8 cellular contexts compared by ENCODE assay signal in genomic region chr11:66677599-66678375, GRCh38. TPM values are rescaled to one million over a fixed set of nuclear protein-coding genes. Genes with fewer than 3 reads are reported as not detected.
DNase-seq lines count a peak whose midpoint lies in the region; ATAC-seq and TF ChIP-seq lines count a peak whose summit lies in the region.

Gene RBM4B (minus strand): TSS chr11:66677887. CDS start chr11:66677079, 808 bp downstream.

- no peaks in the 10 kb centered on the region for H3K27me3 ChIP-seq in adipocyte (replicated peaks; ENCODE audit: control insufficient read depth, insufficient read depth, low read length)
- H3K27me3 ChIP-seq in trophoblast cell (ENCODE audit: insufficient read depth, low read length), result no peaks in the 10 kb centered on the region
- H3K27me3 ChIP-seq in transverse colon, result no peaks in the 10 kb centered on the region

- peak within 1 kb of the TSS; percentile 95 for H4K91ac ChIP-seq in trophoblast cell (ENCODE audit: low read depth, low read length)

- in situ Hi-C loops in GM13976 (cut with MboI; ENCODE audit: low sequenced_read_pairs, unreplicated experiment), result no loop called here
- in situ Hi-C loops in transverse colon (cut with MboI; ENCODE audit: low pct_ligation_motif_present in 1 of 4, low pct_unique_long_range_greater_than_20kb in 1 of 4, low sequenced_read_pairs in 3 of 4), result loop anchor here in 2 of 4 donors (10.0 kb wide), 2 partner anchors 93 to 103 kb away; no protein-coding TSS in a partner anchor

- peak within 1 kb of the TSS; percentile 91 for H3K9ac ChIP-seq in adipocyte (ENCODE audit: low read length)
- H3K9ac ChIP-seq in trophoblast cell (ENCODE audit: low read length), result peak within 1 kb of the TSS; percentile 94

- H3K4me1 Mint-ChIP-seq in T-cell, result peaks cover 43 to 44% (median 44%) of the 10 kb centered on the region in 3 donors

- H3K4ac ChIP-seq in trophoblast cell (ENCODE audit: low read depth, low read length), result peak within 1 kb of the TSS; percentile 77

- H4K12ac ChIP-seq in trophoblast cell (ENCODE audit: low read depth, low read length), result peak within 1 kb of the TSS; percentile 68

- H3K36me3 ChIP-seq in adipocyte (ENCODE audit: control insufficient read depth, insufficient read depth, low read length, severe bottlenecking), result peaks cover 13% of the 10 kb centered on the region
- H3K36me3 ChIP-seq in trophoblast cell (ENCODE audit: control insufficient read depth in 1 of 2, insufficient read depth in 2 of 2, low read length in 2 of 2), result peaks cover 0 to 2% of the 10 kb centered on the region in 2 experiments
- H3K36me3 ChIP-seq in transverse colon, result no peaks in the 10 kb centered on the region

- no peak within 1 kb of the TSS for H2BK12ac ChIP-seq in trophoblast cell (ENCODE audit: low read length)

- H4K8ac ChIP-seq in trophoblast cell (ENCODE audit: low read depth, low read length), result peak within 1 kb of the TSS; percentile 87

- peak within 1 kb of the TSS; percentile 87 for H3K4me2 ChIP-seq in trophoblast cell (ENCODE audit: low read length)

- no peak for TF ChIP-seq CTCF in GM13976 (IDR thresholded peaks at IDR 0.05; ENCODE audit: borderline replicate concordance, control extremely low read depth, extremely low read depth, insufficient read depth, missing control alignments)
- no peak for TF ChIP-seq CTCF in transverse colon (IDR thresholded peaks at IDR 0.05)

- no peaks in the 10 kb centered on the region for H3K9me3 Mint-ChIP-seq in T-cell

- peak; percentile 97 for DNase-seq in GM13976 (ENCODE audit: low spot score)
- DNase-seq in NCI-H146 (lab: John Stamatoyannopoulos, UW), result peak; percentile 96
- DNase-seq in T-cell, result peak; percentile 91 to 97 (median 94)
- DNase-seq in adipocyte (ENCODE audit: low read depth), result peak; percentile 99
- peak; percentile 98 for DNase-seq in cardiac septum (ENCODE audit: low spot score)
- DNase-seq in trophoblast cell, result peak; percentile 95 to 99
- DNase-seq in transverse colon, result peak; percentile 97

- H3K79me2 ChIP-seq in trophoblast cell (ENCODE audit: control insufficient read depth, insufficient read depth, low read length, poor library complexity), result peaks cover 5% of the 10 kb centered on the region

- H3K4me3 ChIP-seq in adipocyte (ENCODE audit: low read length) (peak within 1 kb of the TSS; percentile 81), trophoblast cell (ENCODE audit: low read depth, low read length) (peak within 1 kb of the TSS; percentile 82), transverse colon (peak within 1 kb of the TSS; percentile 53 to 78 (median 68))

- ATAC-seq in HG02870 (IDR thresholded peaks at IDR 0.05; ENCODE audit: unreplicated experiment), result peak; percentile 74
- peak; percentile 88 to 91 (median 89) for ATAC-seq in T-cell (replicated peaks in 1 of 4)

- H3K36me3 Mint-ChIP-seq in T-cell, result no peaks in the 10 kb centered on the region

- no peak within 1 kb of the TSS for H3K23ac ChIP-seq in trophoblast cell (ENCODE audit: low read length)

- TF ChIP-seq POLR2A in transverse colon (IDR thresholded peaks at IDR 0.05), result peak; percentile 77

- POLR2A ChIA-PET in T-cell (lab: Charles Lee), result interaction anchor here (0.5 to 2.6 kb wide), 13 partner anchors 18 to 441 kb away, joined by 3 to 26 read pairs (median 4); partner anchors contain the start of genes RBM4 (in 2 of the 2), KDM2A (in 1 of the 2), RBM14 (in 1 of the 2) and YIF1A (in 1 of the 2)

- no CpG with 5 or more reads among the region's 61 CpGs for WGBS in trophoblast cell (ENCODE audit: extremely low coverage, insufficient coverage, insufficient read length)
- WGBS in transverse colon (ENCODE audit: low coverage in 1 of 2), 2 donors, result 0 to 1% methylated on average over 3 to 29 of the region's 61 CpGs

- TF ChIP-seq EP300 in transverse colon (IDR thresholded peaks at IDR 0.05; ENCODE audit: low read depth), result no peak

- H2BK5ac ChIP-seq in trophoblast cell (ENCODE audit: low read depth, low read length, poor library complexity), result peak within 1 kb of the TSS; percentile 91

- no peaks in the 10 kb centered on the region for H3K9me3 ChIP-seq in adipocyte (ENCODE audit: control insufficient read depth, low read length)
- H3K9me3 ChIP-seq in trophoblast cell (ENCODE audit: insufficient read depth, low read depth, low read length), result no peaks in the 10 kb centered on the region
- H3K9me3 ChIP-seq in transverse colon, result no peaks in the 10 kb centered on the region

- peak within 1 kb of the TSS; percentile 86 for H2AK5ac ChIP-seq in trophoblast cell (ENCODE audit: low read length)

- peak within 1 kb of the TSS; percentile 90 to 96 (median 94) for H3K4me3 Mint-ChIP-seq in T-cell

- CTCF ChIA-PET in T-cell (lab: Charles Lee), result interaction anchor here (0.5 to 2.7 kb wide), 32 partner anchors 8 to 562 kb away, joined by 3 to 37 read pairs (median 6); partner anchors contain the start of genes CCDC87 (in 1 of the 2), CCS (in 1 of the 2), CTSF (in 1 of the 2) and DPP3 (in 1 of the 2)

- H3K18ac ChIP-seq in trophoblast cell (ENCODE audit: low read length), result peak within 1 kb of the TSS; percentile 70

- peak within 1 kb of the TSS; percentile 3 for H2BK120ac ChIP-seq in trophoblast cell (ENCODE audit: insufficient read depth, low read length, poor library complexity)

- intact Hi-C loops in cardiac septum (cut with DNase I) (loop anchor here (1.0 to 5.0 kb wide), 6 partner anchors 40 to 270 kb away; partner anchors contain the start of genes CCDC87, CCS, MRPL11 and RBM14), transverse colon (cut with DNase I; ENCODE audit: low total_unique reads) (loop anchor here (1.0 kb wide), 2 partner anchors 61 to 98 kb away; partner anchors contain the start of gene RBM14)

- H3K4me1 ChIP-seq in adipocyte (ENCODE audit: control insufficient read depth, insufficient read depth, low read length) (peaks cover 25% of the 10 kb centered on the region), trophoblast cell (ENCODE audit: control insufficient read depth in 1 of 2, insufficient read depth in 2 of 2, low read length in 2 of 2) (peaks cover 9% of the 10 kb centered on the region in 2 experiments), transverse colon (peaks cover 17 to 37% (median 24%) of the 10 kb centered on the region in 4 donors)

- H3K27ac ChIP-seq in trophoblast cell (ENCODE audit: low read depth, low read length) (peak within 1 kb of the TSS; percentile 90), transverse colon (peak within 1 kb of the TSS; percentile 90 to 99 (median 96))

- H3K79me1 ChIP-seq in trophoblast cell (ENCODE audit: low read length), result peaks cover 10% of the 10 kb centered on the region

- no peaks in the 10 kb centered on the region for H3K27me3 Mint-ChIP-seq in T-cell

- peak within 1 kb of the TSS; percentile 71 for H3K14ac ChIP-seq in trophoblast cell (ENCODE audit: low read length)

- peak within 1 kb of the TSS; percentile 98 for H3K27ac Mint-ChIP-seq in T-cell

- H2AFZ ChIP-seq in trophoblast cell (ENCODE audit: insufficient read depth, low read length, poor library complexity), result peak within 1 kb of the TSS; percentile 28

RNA-seq across cellular contexts. Expression of gene RBM4B, which starts in this region (rescaled TPM):
- 10 to 100 TPM in 4 of 5 donors, 1 to 10 TPM in 1; 9.1 to 26.2 (median 20.2) TPM for total RNA-seq in T-cell
- total RNA-seq in cardiac septum, result 11.1 TPM
- 23.6 and 23.8 TPM in 2 replicates for polyA plus RNA-seq in trophoblast cell (2013)
- total RNA-seq in transverse colon, result 10 to 100 TPM; 14.2 to 22.1 (median 15.5) TPM

Comparison
In these comparisons a context has a peak if more than half of its experiments do, and no peak if none do; other contexts are left out.
1. Peak in every context shown above with its lines: DNase-seq, ATAC-seq, H3K4me3 ChIP-seq and H3K27ac ChIP-seq.